Comparison of ENCODE assay signal across 15 cellular contexts in the genomic region with DNA sequence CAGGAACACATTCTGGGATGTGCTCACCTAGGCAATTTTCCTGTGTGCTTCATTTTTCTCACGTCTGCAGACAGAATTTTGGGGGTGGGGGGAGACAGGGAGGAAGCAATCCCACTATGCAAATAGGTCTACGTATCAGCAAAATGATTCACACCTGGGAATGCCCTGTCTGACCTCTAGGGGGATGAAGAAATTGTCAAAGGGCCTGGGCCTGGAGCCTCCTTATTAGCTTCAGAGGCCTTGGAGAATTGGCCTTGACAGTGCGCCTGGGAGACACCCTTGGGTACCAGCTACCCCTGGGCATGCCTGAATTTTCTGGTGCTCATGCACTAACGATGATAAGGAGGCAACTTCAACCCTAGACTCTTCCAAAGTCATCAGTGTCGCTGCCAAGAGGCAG.
DNase-seq lines count a peak whose midpoint lies in the region; ATAC-seq, FAIRE-seq and TF ChIP-seq lines count a peak whose summit lies in the region.
"Had no signal": no experiment of that assay in that cellular context is flagged by ENCODE, and none has a peak within 500 bp of the region (broad histone marks: within the 10 kb centered on the region; RNA-seq: fewer than 3 reads in every experiment).

No MANE protein-coding gene starts in this region.

- no peak overlapping the region for H3K4me3 Mint-ChIP-seq in Caco-2 (ENCODE audit: unreplicated experiment)
- H3K4me3 Mint-ChIP-seq: activated naive CD8-positive, alpha-beta T cell treated with anti-CD3 and anti-CD28 coated beads, Interleukin-2, amount 50 U/mL, for 24 hours; stimulated activated naive B cell treated with anti-CD40 and anti-IgM and Interleukin-4, amounts not matched to agents 10 μg/mL and 1 μg/mL and 100 μg/mL, for 72 hours had no signal

- no peaks in the 10 kb centered on the region for H3K9me3 Mint-ChIP-seq in Caco-2 (ENCODE audit: unreplicated experiment)
- H3K9me3 Mint-ChIP-seq: activated naive CD8-positive, alpha-beta T cell treated with anti-CD3 and anti-CD28 coated beads, Interleukin-2, amount 50 U/mL, for 24 hours; stimulated activated naive B cell treated with anti-CD40 and anti-IgM and Interleukin-4, amounts not matched to agents 10 μg/mL and 1 μg/mL and 100 μg/mL, for 72 hours had no signal

- H3K4me1 ChIP-seq in Caco-2 (no peaks in the 10 kb centered on the region), MM.1S (ENCODE audit: low read length) (peaks cover 9% of the 10 kb centered on the region; the same call in 1 of the 2 replicates), foreskin keratinocyte (no peaks in the 10 kb centered on the region)

- intact Hi-C loops in Caco-2 (cut with micrococcal nuclease; ENCODE audit: unreplicated experiment) = loop anchor here (2.0 kb wide), 3 partner anchors 85 to 561 kb away; no protein-coding TSS in a partner anchor

- CTCF ChIA-PET in Caco-2 (lab: Charles Lee) = no interaction called here

- BruUV-seq in Caco-2 (replicated peaks; lab: Mats Ljungman, UMichigan) = no TSS peak

- H3K79me2 ChIP-seq in MM.1S (ENCODE audit: low read length) = no peaks in the 10 kb centered on the region

- H3K9me3 ChIP-seq in Caco-2 = no peaks in the 10 kb centered on the region
- H3K9me3 ChIP-seq in MM.1S (replicated peaks; ENCODE audit: insufficient read depth, low read length) = no peaks in the 10 kb centered on the region

- FAIRE-seq in H54 (lab: Jason Lieb, UNC) = no peak
- FAIRE-seq: colon, kidney had no signal

- no peaks in the 10 kb centered on the region for H3K36me3 ChIP-seq in Caco-2 (ENCODE audit: control insufficient read depth, insufficient read depth, low read length)
- H3K36me3 ChIP-seq in MM.1S (replicated peaks; ENCODE audit: insufficient read depth, low read length) = no peaks in the 10 kb centered on the region

- TF ChIP-seq CTCF in Caco-2 (IDR thresholded peaks at IDR 0.05; ENCODE audit: insufficient read depth in 1 of 2, low read depth in 1 of 2, low read length in 1 of 2, severe bottlenecking in 1 of 2, unreplicated experiment in 1 of 2) (peak; percentile 30 to 48), MM.1S (IDR thresholded peaks at IDR 0.05; ENCODE audit: low read length) (peak; percentile 36), foreskin keratinocyte (conservative IDR thresholded peaks at IDR 0.05) (peak; percentile 37)

- peaks cover 3% of the 10 kb centered on the region for H3K27me3 Mint-ChIP-seq in Caco-2 (ENCODE audit: insufficient read depth, unreplicated experiment)

- peaks cover 2% of the 10 kb centered on the region for H3K27me3 ChIP-seq in Caco-2 (replicated peaks; ENCODE audit: control insufficient read depth, insufficient read depth, low read length)
- H3K27me3 ChIP-seq in MM.1S (replicated peaks; ENCODE audit: insufficient read depth, low read length) = no peaks in the 10 kb centered on the region
- H3K27me3 ChIP-seq in foreskin keratinocyte = no peaks in the 10 kb centered on the region

- H3K36me3 Mint-ChIP-seq in Caco-2 (ENCODE audit: insufficient read depth, unreplicated experiment) = no peaks in the 10 kb centered on the region
- H3K36me3 Mint-ChIP-seq: stimulated activated naive B cell treated with anti-CD40 and anti-IgM and Interleukin-4, amounts not matched to agents 10 μg/mL and 1 μg/mL and 100 μg/mL, for 72 hours had no signal

- H3K4me2 ChIP-seq in MM.1S (ENCODE audit: low read depth, low read length) = no peak overlapping the region
- H3K4me2 ChIP-seq: PC-9 had no signal

- no peak overlapping the region for H3K27ac ChIP-seq in MM.1S (ENCODE audit: low read length)
- no peak overlapping the region for H3K27ac ChIP-seq in foreskin keratinocyte
- H3K27ac ChIP-seq: C4-2B, PC-9 had no signal

- H2AFZ ChIP-seq in MM.1S (ENCODE audit: low read length) = no peak overlapping the region
- H2AFZ ChIP-seq: PC-9 had no signal

- H3K9me2 ChIP-seq in MM.1S (replicated peaks; ENCODE audit: insufficient read depth, low read length) = no peaks in the 10 kb centered on the region

- H3K4me3 ChIP-seq in Caco-2 (ENCODE audit: low read depth, low read length) (no peak overlapping the region), MM.1S (ENCODE audit: low read length) (no peak overlapping the region)
- H3K4me3 ChIP-seq: PC-9 had no signal

- H4K20me1 ChIP-seq in MM.1S (ENCODE audit: insufficient read depth, low read length) = no peaks in the 10 kb centered on the region

- ATAC-seq in GM21390 (IDR thresholded peaks at IDR 0.05; ENCODE audit: unreplicated experiment) (peak; percentile 42), foreskin keratinocyte (peak; percentile 41), HG03565 (IDR thresholded peaks at IDR 0.05; ENCODE audit: unreplicated experiment) (no peak), HG02642 (IDR thresholded peaks at IDR 0.05; ENCODE audit: poor library complexity, unreplicated experiment) (no peak)
- ATAC-seq: activated naive CD8-positive, alpha-beta T cell treated with anti-CD3 and anti-CD28 coated beads, Interleukin-2, amount 50 U/mL, for 24 hours; stimulated activated naive B cell treated with anti-CD40 and anti-IgM and Interleukin-4, amounts not matched to agents 10 μg/mL and 1 μg/mL and 100 μg/mL, for 72 hours had no signal

- no peak for TF ChIP-seq POLR2A in H54 (IDR thresholded peaks at IDR 0.05; ENCODE audit: low read depth, low read length)

- no peak overlapping the region for H3K27ac Mint-ChIP-seq in Caco-2 (ENCODE audit: unreplicated experiment)
- H3K27ac Mint-ChIP-seq: activated naive CD8-positive, alpha-beta T cell treated with anti-CD3 and anti-CD28 coated beads, Interleukin-2, amount 50 U/mL, for 24 hours; stimulated activated naive B cell treated with anti-CD40 and anti-IgM and Interleukin-4, amounts not matched to agents 10 μg/mL and 1 μg/mL and 100 μg/mL, for 72 hours had no signal

- H3F3A ChIP-seq in MM.1S (ENCODE audit: insufficient read depth, low read length) = no peaks in the 10 kb centered on the region

- no peak for DNase-seq in Caco-2
- no peak for DNase-seq in MM.1S
- no peak for DNase-seq in foreskin keratinocyte
- DNase-seq in NCI-H1417 treated with DMSO at 0.1 percent for 48 hours (lab: John Stamatoyannopoulos, UW) = no peak
- no peak for DNase-seq in H54 (ENCODE audit: insufficient read length, low spot score)
- DNase-seq: activated naive CD8-positive, alpha-beta T cell treated with anti-CD3 and anti-CD28 coated beads, Interleukin-2, amount 50 U/mL, for 24 hours; kidney; NCI-H1694; PC-9; stimulated activated naive B cell treated with anti-CD40 and anti-IgM and Interleukin-4, amounts not matched to agents 10 μg/mL and 1 μg/mL and 100 μg/mL, for 72 hours had no signal

- POLR2A ChIA-PET in Caco-2 (lab: Charles Lee) = no interaction called here

- no peak overlapping the region for H3K9ac ChIP-seq in MM.1S (ENCODE audit: low read length)

- no peaks in the 10 kb centered on the region for H3K4me1 Mint-ChIP-seq in Caco-2 (ENCODE audit: low read depth, unreplicated experiment)
- H3K4me1 Mint-ChIP-seq: activated naive CD8-positive, alpha-beta T cell treated with anti-CD3 and anti-CD28 coated beads, Interleukin-2, amount 50 U/mL, for 24 hours; stimulated activated naive B cell treated with anti-CD40 and anti-IgM and Interleukin-4, amounts not matched to agents 10 μg/mL and 1 μg/mL and 100 μg/mL, for 72 hours had no signal

Comparison
In these comparisons a context has a peak if more than half of its experiments do, and no peak if none do; other contexts are left out.
1. ATAC-seq: peak in GM21390 (single experiment) and foreskin keratinocyte (single experiment); none in HG03565 (single experiment) and HG02642 (single experiment).
2. Peak in every context shown above with its lines, with median percentiles within 50 percentile points of each other: CTCF ChIP-seq.